Comparison of ENCODE assay signal across 2 cellular contexts in genomic region chr11:65766535-65766934, GRCh38.
TF ChIP-seq lines count a peak whose summit lies in the region.

No MANE protein-coding gene starts in this region.

TF ChIP-seq in HepG2, 621 proteins besides CTCF, POLR2A, EP300 and RAD21:
- TF ChIP-seq FIP1L1 (IDR thresholded peaks at IDR 0.05; ENCODE audit: borderline replicate concordance, insufficient read depth, low read depth, low read length) (no peak), MAFF (IDR thresholded peaks at IDR 0.05; ENCODE audit: low read depth, low read length) (0 out of 2 replicates have a peak, but pooled peaks have one; percentile 2)

TF ChIP-seq in GM12878, 131 proteins besides CTCF, POLR2A, EP300 and RAD21:
- TF ChIP-seq STAT3 (IDR thresholded peaks at IDR 0.05; ENCODE audit: low read depth, low read length) (no peak), BMI1 (IDR thresholded peaks at IDR 0.05; ENCODE audit: borderline replicate concordance) (no peak), ZNF384 (IDR thresholded peaks at IDR 0.05; ENCODE audit: borderline replicate concordance, low read depth, low read length) (no peak), POLR2AphosphoS5 (IDR thresholded peaks at IDR 0.05; ENCODE audit: low read length) (no peak), RFX5 (IDR thresholded peaks at IDR 0.05; ENCODE audit: low read depth, low read length) (no peak), ESRRA (IDR thresholded peaks at IDR 0.05; ENCODE audit: low read length) (no peak), MYC (IDR thresholded peaks at IDR 0.05; ENCODE audit: insufficient read depth, insufficient read length, insufficient replicate concordance, low read length, severe bottlenecking) (no peak)
- TF ChIP-seq, protein P1, sequence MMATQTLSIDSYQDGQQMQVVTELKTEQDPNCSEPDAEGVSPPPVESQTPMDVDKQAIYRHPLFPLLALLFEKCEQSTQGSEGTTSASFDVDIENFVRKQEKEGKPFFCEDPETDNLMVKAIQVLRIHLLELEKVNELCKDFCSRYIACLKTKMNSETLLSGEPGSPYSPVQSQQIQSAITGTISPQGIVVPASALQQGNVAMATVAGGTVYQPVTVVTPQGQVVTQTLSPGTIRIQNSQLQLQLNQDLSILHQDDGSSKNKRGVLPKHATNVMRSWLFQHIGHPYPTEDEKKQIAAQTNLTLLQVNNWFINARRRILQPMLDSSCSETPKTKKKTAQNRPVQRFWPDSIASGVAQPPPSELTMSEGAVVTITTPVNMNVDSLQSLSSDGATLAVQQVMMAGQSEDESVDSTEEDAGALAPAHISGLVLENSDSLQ (IDR thresholded peaks at IDR 0.05) = peak; percentile 56
